ENCODE assay signal across 9 cellular contexts in genomic region chrX:87338510-87338909, GRCh38.
A peak's percentile ranks its signal among the peaks of the same experiment; 100 is the strongest.
DNase-seq lines count a peak whose midpoint lies in the region; ATAC-seq, FAIRE-seq and TF ChIP-seq lines count a peak whose summit lies in the region.
"Had no signal": no experiment of that assay in that cellular context is flagged by ENCODE, and none has a peak within 500 bp of the region (broad histone marks: within the 10 kb centered on the region; RNA-seq: fewer than 3 reads in every experiment).

No MANE protein-coding gene starts in this region.

- peak; percentile 34 for TF ChIP-seq CTCF in RWPE2 (IDR thresholded peaks at IDR 0.05; ENCODE audit: poor library complexity, severe bottlenecking)

- no peaks in the 10 kb centered on the region for H3K27me3 ChIP-seq in RWPE2 (ENCODE audit: insufficient read depth, poor library complexity, severe bottlenecking)

- no peak overlapping the region for H3K27ac ChIP-seq in RWPE2 (ENCODE audit: poor library complexity, severe bottlenecking)

- ATAC-seq in HG03159 (IDR thresholded peaks at IDR 0.05; ENCODE audit: unreplicated experiment) = peak; percentile 83
- ATAC-seq in RWPE2 (ENCODE audit: low read depth) = no peak
- ATAC-seq in HG03457 (IDR thresholded peaks at IDR 0.05; ENCODE audit: unreplicated experiment) = no peak
- no peak for ATAC-seq in HG03095 (IDR thresholded peaks at IDR 0.05; ENCODE audit: unreplicated experiment)

- H3K9me3 ChIP-seq in RWPE2 (ENCODE audit: severe bottlenecking) = no peaks in the 10 kb centered on the region

- no peaks in the 10 kb centered on the region for H3K36me3 ChIP-seq in RWPE2 (ENCODE audit: low read depth)

- no peak overlapping the region for H3K4me3 ChIP-seq in RWPE2 (ENCODE audit: severe bottlenecking)

- FAIRE-seq in islet of Langerhans (lab: Jason Lieb, UNC) = peak; percentile 75

- DNase-seq in DMS114 treated with DMSO at 0.1 percent for 48 hours (lab: John Stamatoyannopoulos, UW; ENCODE audit: unreplicated experiment) (peak; percentile 41), RWPE2 (ENCODE audit: low spot score) (no peak), iPS-NIHi7 (ENCODE audit: extremely low spot score) (no peak)
- no peak for DNase-seq in activated CD4-positive, alpha-beta T cell treated with anti-CD3 and anti-CD28 coated beads, Interleukin-2, amount 50 U/mL, for 4 hours
- DNase-seq: activated B cell treated with CpG ODN at 0.5 μM for 24 hours had no signal

- H3K4me1 ChIP-seq in RWPE2 (ENCODE audit: insufficient read depth, poor library complexity, severe bottlenecking) = no peaks in the 10 kb centered on the region
